ENCODE assay signal across 26 cellular contexts in genomic region chr11:95585071-95585751, GRCh38.
A peak's percentile ranks its signal among the peaks of the same experiment; 100 is the strongest.
DNase-seq lines count a peak whose midpoint lies in the region; ATAC-seq, FAIRE-seq and TF ChIP-seq lines count a peak whose summit lies in the region.
"Had no signal": no experiment of that assay in that cellular context is flagged by ENCODE, and none has a peak within 500 bp of the region (broad histone marks: within the 10 kb centered on the region; RNA-seq: fewer than 3 reads in every experiment).

No MANE protein-coding gene starts in this region.

- TF ChIP-seq POLR2A in breast epithelium (IDR thresholded peaks at IDR 0.05) = no peak

- no peak for ATAC-seq in pancreas
- no peak for ATAC-seq in right cardiac atrium

- H3K36me3 Mint-ChIP-seq in MCF 10A (ENCODE audit: insufficient read depth, unreplicated experiment) = no peaks in the 10 kb centered on the region
- H3K36me3 Mint-ChIP-seq: CD14-positive monocyte, mesothelial cell of epicardium had no signal

- BruUV-seq in MCF 10A (replicated peaks; lab: Mats Ljungman, UMichigan) = no TSS peak

- no peaks in the 10 kb centered on the region for H3K36me3 ChIP-seq in breast epithelium
- H3K36me3 ChIP-seq in pancreas = no peaks in the 10 kb centered on the region
- H3K36me3 ChIP-seq: cardiac muscle cell, esophagus squamous epithelium, prostate gland, spleen, WERI-Rb-1 had no signal

- H3K9me3 ChIP-seq in breast epithelium (no peaks in the 10 kb centered on the region), pancreas (no peaks in the 10 kb centered on the region), right cardiac atrium (ENCODE audit: control insufficient read depth, low read length) (no peaks in the 10 kb centered on the region)
- H3K9me3 ChIP-seq: esophagus squamous epithelium, prostate gland, spleen, testis had no signal

- no peaks in the 10 kb centered on the region for H3K9me3 Mint-ChIP-seq in MCF 10A (ENCODE audit: unreplicated experiment)

- intact Hi-C loops in MCF 10A (cut with micrococcal nuclease) = no loop called here
- intact Hi-C loops in breast epithelium (cut with DNase I; ENCODE audit: low total_unique reads) = no loop called here
- intact Hi-C loops in pancreas (cut with DNase I) = no loop called here
- intact Hi-C loops in right cardiac atrium (cut with DNase I) = no loop called here

- TF ChIP-seq CTCF in MCF 10A (IDR thresholded peaks at IDR 0.05; ENCODE audit: unreplicated experiment) (no peak), breast epithelium (IDR thresholded peaks at IDR 0.05) (no peak), foreskin fibroblast (IDR thresholded peaks at IDR 0.05; ENCODE audit: low read depth, low read length) (no peak), pancreas (IDR thresholded peaks at IDR 0.05) (no peak)

- no peak overlapping the region for H3K4me3 ChIP-seq in breast epithelium
- H3K4me3 ChIP-seq in foreskin fibroblast (ENCODE audit: low read depth in 1 of 2, low read length in 2 of 2) = no peak overlapping the region
- no peak overlapping the region for H3K4me3 ChIP-seq in pancreas
- no peak overlapping the region for H3K4me3 ChIP-seq in right cardiac atrium (ENCODE audit: low read length)
- H3K4me3 ChIP-seq: cardiac muscle cell, esophagus squamous epithelium, prostate gland, spleen, testis had no signal

- H3K4me1 ChIP-seq in breast epithelium (no peaks in the 10 kb centered on the region), pancreas (no peaks in the 10 kb centered on the region), right cardiac atrium (ENCODE audit: control insufficient read depth, insufficient read depth, low read length) (no peaks in the 10 kb centered on the region)
- H3K4me1 ChIP-seq: esophagus squamous epithelium, prostate gland, spleen, testis had no signal

- WGBS in pancreas, 2 donors = 70 to 74% methylated on average over 3 of the region's 3 CpGs
- 91% methylated on average over 3 of the region's 3 CpGs for WGBS in right cardiac atrium

- H3K4me1 Mint-ChIP-seq in MCF 10A (ENCODE audit: insufficient read depth, unreplicated experiment) = peaks cover 11% of the 10 kb centered on the region
- H3K4me1 Mint-ChIP-seq: CD14-positive monocyte had no signal

- DNase-seq in MCF 10A (ENCODE audit: unreplicated experiment) (no peak), breast epithelium (ENCODE audit: low spot score in 2 of 2) (no peak), amniotic epithelial cell (ENCODE audit: low read depth) (peak; percentile 51), foreskin fibroblast (peak; percentile 63 to 85), COLO668 (lab: John Stamatoyannopoulos, UW; ENCODE audit: unreplicated experiment) (no peak), pancreas (no peak), right cardiac atrium (no peak), NAMALWA (ENCODE audit: low spot score) (no peak)
- DNase-seq: activated CD8-positive, alpha-beta T cell treated with anti-CD3 and anti-CD28 coated beads for 36 hours; activated T-cell treated with anti-CD3 and anti-CD28 coated beads, Interleukin-2, amount 50 U/mL, for 24 hours; DMS 273 treated with DMSO at 0.1 percent for 48 hours; esophagus squamous epithelium; left cardiac atrium; NCI-H2081; NCI-H524 treated with DMSO at 0.1 percent for 48 hours; SHP77; spleen; stimulated activated CD8-positive, alpha-beta memory T cell treated with anti-CD3 and anti-CD28 coated beads, Interleukin-4, amount 100 ng/mL, for 48 hours; testis; WERI-Rb-1 had no signal

- peak overlapping the region; percentile 43 for H3K27ac Mint-ChIP-seq in MCF 10A (ENCODE audit: low read depth, unreplicated experiment)
- H3K27ac Mint-ChIP-seq: activated CD8-positive, alpha-beta T cell treated with anti-CD3 and anti-CD28 coated beads for 36 hours; activated naive CD4-positive, alpha-beta T cell treated with anti-CD3 and anti-CD28 coated beads, Interleukin-2, amount 50 U/mL, for 72 hours; activated T-cell treated with anti-CD3 and anti-CD28 coated beads, Interleukin-2, amount 50 U/mL, for 24 hours; CD14-positive monocyte; mesothelial cell of epicardium had no signal

- CTCF ChIA-PET in MCF 10A (lab: Yijun Ruan, JAX) = no interaction called here

- POLR2A ChIA-PET in MCF 10A (lab: Yijun Ruan, JAX) = no interaction called here

- H3K27me3 ChIP-seq in breast epithelium (no peaks in the 10 kb centered on the region), pancreas (no peaks in the 10 kb centered on the region), right cardiac atrium (ENCODE audit: control insufficient read depth, insufficient read depth) (no peaks in the 10 kb centered on the region)
- H3K27me3 ChIP-seq: cardiac muscle cell, esophagus squamous epithelium, spleen, testis had no signal

- no peaks in the 10 kb centered on the region for H3K27me3 Mint-ChIP-seq in MCF 10A (ENCODE audit: insufficient read depth, unreplicated experiment)
- H3K27me3 Mint-ChIP-seq: activated CD8-positive, alpha-beta T cell treated with anti-CD3 and anti-CD28 coated beads for 36 hours; activated T-cell treated with anti-CD3 and anti-CD28 coated beads, Interleukin-2, amount 50 U/mL, for 24 hours had no signal

- H3K4me3 Mint-ChIP-seq in MCF 10A (ENCODE audit: unreplicated experiment) = no peak overlapping the region
- H3K4me3 Mint-ChIP-seq: activated CD8-positive, alpha-beta T cell treated with anti-CD3 and anti-CD28 coated beads for 36 hours; activated T-cell treated with anti-CD3 and anti-CD28 coated beads, Interleukin-2, amount 50 U/mL, for 24 hours; CD14-positive monocyte; mesothelial cell of epicardium; nephron had no signal

- no peak for FAIRE-seq in pancreas (lab: Jason Lieb, UNC)

- H3K27ac ChIP-seq in breast epithelium (no peak overlapping the region), pancreas (no peak overlapping the region), right cardiac atrium (ENCODE audit: low read length) (no peak overlapping the region)
- H3K27ac ChIP-seq: cardiac muscle cell, esophagus squamous epithelium, prostate gland, spleen, testis, WERI-Rb-1 had no signal

Comparison
In these comparisons a context has a peak if more than half of its experiments do, and no peak if none do; other contexts are left out.
1. DNase-seq: peak in amniotic epithelial cell (single experiment) and foreskin fibroblast (2 of 2); none in MCF 10A (single experiment), breast epithelium (0 of 2), COLO668 (single experiment), pancreas (0 of 6), right cardiac atrium (0 of 3) and NAMALWA (single experiment).